Comparison of ENCODE assay signal across 8 cellular contexts in the genomic region with DNA sequence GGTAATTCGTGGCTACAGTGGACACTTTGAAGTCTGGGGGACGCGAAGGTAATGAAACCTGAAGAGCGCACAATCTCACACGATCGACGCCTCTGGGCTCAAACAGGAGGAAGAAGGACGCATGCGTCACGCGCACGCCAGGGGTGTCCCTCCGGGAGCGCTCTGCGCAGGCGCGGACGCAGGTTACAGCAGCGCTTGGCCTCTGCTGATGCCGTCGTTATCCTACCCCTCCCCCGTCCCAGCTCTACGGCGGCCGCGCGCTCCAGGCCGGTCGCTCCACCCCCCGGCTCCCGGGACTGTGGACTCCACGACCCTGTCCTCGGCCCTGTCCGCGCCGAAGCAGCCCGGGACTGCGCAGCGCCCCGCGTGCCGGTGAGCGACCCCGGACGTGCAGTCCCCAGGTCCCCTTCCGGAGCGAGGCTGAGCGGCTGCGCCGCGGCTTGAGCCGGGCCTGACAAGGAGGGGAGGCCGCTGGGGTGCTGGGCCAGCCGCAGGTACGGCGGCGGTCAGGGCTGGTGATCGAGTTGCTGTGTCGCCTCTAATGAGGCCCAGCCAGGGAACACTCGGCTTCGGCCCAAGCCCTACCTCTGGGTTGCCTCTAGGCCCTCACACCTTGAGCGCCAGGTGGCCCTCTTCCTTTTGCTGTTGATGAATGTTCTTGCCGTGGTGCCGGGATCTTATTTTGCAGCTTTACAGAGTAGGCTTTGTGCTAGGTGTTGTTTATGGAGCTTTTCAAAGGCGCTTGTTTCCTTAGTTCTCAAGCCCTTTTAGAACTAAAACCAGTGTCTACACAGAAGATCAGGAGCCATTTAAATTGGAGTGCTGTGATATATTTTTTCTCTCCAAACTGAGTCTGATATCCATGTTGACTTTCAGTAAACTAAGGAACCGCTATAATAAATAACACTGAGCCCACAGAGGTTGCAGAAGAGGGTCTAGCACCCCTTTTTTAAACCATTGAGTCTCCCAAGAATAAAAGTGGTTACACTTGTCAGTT. TPM values are rescaled to one million over a fixed set of nuclear protein-coding genes. Genes with fewer than 3 reads are reported as not detected.
DNase-seq lines count a peak whose midpoint lies in the region; ATAC-seq and TF ChIP-seq lines count a peak whose summit lies in the region.

A gene (plus strand): TSS at position 241 of the 997 bp plus-strand sequence. CDS start 3,517 bp downstream, outside the sequence.

- peak within 1 kb of the TSS; percentile 81 for H3K9ac ChIP-seq in smooth muscle cell (ENCODE audit: low read depth)

- ATAC-seq in GM18870 (IDR thresholded peaks at IDR 0.05; ENCODE audit: unreplicated experiment) (peak; percentile 90), HG03135 (IDR thresholded peaks at IDR 0.05; ENCODE audit: unreplicated experiment) (peak; percentile 97), WTC11 (peak; percentile 91)

- DNase-seq in AG04449 (ENCODE audit: low read depth, low spot score) (peak; percentile 63), NCI-H2196 (lab: John Stamatoyannopoulos, UW; ENCODE audit: unreplicated experiment) (peak; percentile 98), WTC11 (ENCODE audit: low spot score) (peak; percentile 97), cardiac fibroblast (ENCODE audit: low read depth in 2 of 2) (peak; percentile 95 to 96), iPS-NIHi7 (ENCODE audit: extremely low spot score) (peak; percentile 94), smooth muscle cell (lab: John Stamatoyannopoulos, UW; ENCODE audit: unreplicated experiment) (peak; percentile 89)

- CTCF ChIA-PET in AG04449 (lab: Yijun Ruan, JAX) (interaction anchor here (1.6 kb wide), 1 partner anchor 21 kb away, joined by 3 read pairs; no protein-coding TSS in a partner anchor), WTC11 (lab: Charles Lee) (interaction anchor here (1.0 to 1.5 kb wide), 5 partner anchors 8 to 286 kb away, joined by 3 to 6 read pairs (median 4); no protein-coding TSS in a partner anchor)

- POLR2A ChIA-PET in AG04449 (lab: Yijun Ruan, JAX) (interaction anchor here (0.5 to 0.6 kb wide), 3 partner anchors 39 to 358 kb away, joined by 3 to 4 read pairs (median 3); no protein-coding TSS in a partner anchor), WTC11 (lab: Charles Lee) (interaction anchor here (0.6 to 1.2 kb wide), 7 partner anchors 10 to 972 kb away, joined by 3 to 6 read pairs (median 3); a partner anchor contains a TSS)

- H3K36me3 Mint-ChIP-seq in WTC11: peaks cover 3% of the 10 kb centered on the region; the same call in 1 of the 2 replicates

- H3K4me1 Mint-ChIP-seq in WTC11: peaks cover 17% of the 10 kb centered on the region

- H3K4me2 ChIP-seq in smooth muscle cell: peak within 1 kb of the TSS; percentile 95

- H3K27me3 Mint-ChIP-seq in WTC11 (ENCODE audit: low read depth): peaks cover 17% of the 10 kb centered on the region

- peaks cover 6% of the 10 kb centered on the region for H4K20me1 ChIP-seq in smooth muscle cell (ENCODE audit: low read depth)

- peak within 1 kb of the TSS; percentile 82 for H3K27ac ChIP-seq in smooth muscle cell (ENCODE audit: low read depth)

- H3K27me3 ChIP-seq in smooth muscle cell (ENCODE audit: low read depth): no peaks in the 10 kb centered on the region

- H3K4me1 ChIP-seq in smooth muscle cell (ENCODE audit: low read depth): peaks cover 11% of the 10 kb centered on the region

- H3K27ac Mint-ChIP-seq in WTC11: peak within 1 kb of the TSS; percentile 98

- 2% methylated on average over 57 of the region's 66 CpGs for WGBS in smooth muscle cell (ENCODE audit: low lambda C conversion rate)

- no peaks in the 10 kb centered on the region for H3F3A ChIP-seq in smooth muscle cell (ENCODE audit: low read depth)

- no peaks in the 10 kb centered on the region for H3K9me3 ChIP-seq in smooth muscle cell (replicated peaks; ENCODE audit: low read depth)

- TF ChIP-seq CTCF in AG04449 (IDR thresholded peaks at IDR 0.05; ENCODE audit: insufficient read depth, low read length, missing control alignments) (no peak), WTC11 (IDR thresholded peaks at IDR 0.05) (no peak), cardiac fibroblast (IDR thresholded peaks at IDR 0.05; ENCODE audit: low read depth, low read length) (no peak), smooth muscle cell (IDR thresholded peaks at IDR 0.05; ENCODE audit: borderline replicate concordance, insufficient read depth, poor library complexity, severe bottlenecking) (no peak)

- no peaks in the 10 kb centered on the region for H3K36me3 ChIP-seq in smooth muscle cell (ENCODE audit: low read depth)

- no peaks in the 10 kb centered on the region for H3K9me3 Mint-ChIP-seq in WTC11

- H2AFZ ChIP-seq in smooth muscle cell (ENCODE audit: low read depth): peak within 1 kb of the TSS; percentile 90

- H3K4me3 ChIP-seq in AG04449 (ENCODE audit: low read depth, low read length): peak within 1 kb of the TSS; percentile 86
- peak within 1 kb of the TSS; percentile 69 to 85 for H3K4me3 ChIP-seq in cardiac fibroblast (replicated peaks in 1 of 2; ENCODE audit: low read depth in 2 of 2, low read length in 2 of 2)
- peak within 1 kb of the TSS; percentile 69 for H3K4me3 ChIP-seq in smooth muscle cell

- peaks cover 35% of the 10 kb centered on the region for H3K79me2 ChIP-seq in smooth muscle cell (ENCODE audit: low read depth)

- H3K4me3 Mint-ChIP-seq in WTC11: peak within 1 kb of the TSS; percentile 84

TF ChIP-seq in WTC11, 78 proteins besides CTCF, POLR2A, EP300 and RAD21 (continues in another document):
- TF ChIP-seq CREM (CRISPR knock-in tag; IDR thresholded peaks at IDR 0.05): no peak; the same call in none of the 2 replicates
- no peak for TF ChIP-seq GTF2I (CRISPR knock-in tag; conservative IDR thresholded peaks at IDR 0.05)
- TF ChIP-seq, protein P1, sequence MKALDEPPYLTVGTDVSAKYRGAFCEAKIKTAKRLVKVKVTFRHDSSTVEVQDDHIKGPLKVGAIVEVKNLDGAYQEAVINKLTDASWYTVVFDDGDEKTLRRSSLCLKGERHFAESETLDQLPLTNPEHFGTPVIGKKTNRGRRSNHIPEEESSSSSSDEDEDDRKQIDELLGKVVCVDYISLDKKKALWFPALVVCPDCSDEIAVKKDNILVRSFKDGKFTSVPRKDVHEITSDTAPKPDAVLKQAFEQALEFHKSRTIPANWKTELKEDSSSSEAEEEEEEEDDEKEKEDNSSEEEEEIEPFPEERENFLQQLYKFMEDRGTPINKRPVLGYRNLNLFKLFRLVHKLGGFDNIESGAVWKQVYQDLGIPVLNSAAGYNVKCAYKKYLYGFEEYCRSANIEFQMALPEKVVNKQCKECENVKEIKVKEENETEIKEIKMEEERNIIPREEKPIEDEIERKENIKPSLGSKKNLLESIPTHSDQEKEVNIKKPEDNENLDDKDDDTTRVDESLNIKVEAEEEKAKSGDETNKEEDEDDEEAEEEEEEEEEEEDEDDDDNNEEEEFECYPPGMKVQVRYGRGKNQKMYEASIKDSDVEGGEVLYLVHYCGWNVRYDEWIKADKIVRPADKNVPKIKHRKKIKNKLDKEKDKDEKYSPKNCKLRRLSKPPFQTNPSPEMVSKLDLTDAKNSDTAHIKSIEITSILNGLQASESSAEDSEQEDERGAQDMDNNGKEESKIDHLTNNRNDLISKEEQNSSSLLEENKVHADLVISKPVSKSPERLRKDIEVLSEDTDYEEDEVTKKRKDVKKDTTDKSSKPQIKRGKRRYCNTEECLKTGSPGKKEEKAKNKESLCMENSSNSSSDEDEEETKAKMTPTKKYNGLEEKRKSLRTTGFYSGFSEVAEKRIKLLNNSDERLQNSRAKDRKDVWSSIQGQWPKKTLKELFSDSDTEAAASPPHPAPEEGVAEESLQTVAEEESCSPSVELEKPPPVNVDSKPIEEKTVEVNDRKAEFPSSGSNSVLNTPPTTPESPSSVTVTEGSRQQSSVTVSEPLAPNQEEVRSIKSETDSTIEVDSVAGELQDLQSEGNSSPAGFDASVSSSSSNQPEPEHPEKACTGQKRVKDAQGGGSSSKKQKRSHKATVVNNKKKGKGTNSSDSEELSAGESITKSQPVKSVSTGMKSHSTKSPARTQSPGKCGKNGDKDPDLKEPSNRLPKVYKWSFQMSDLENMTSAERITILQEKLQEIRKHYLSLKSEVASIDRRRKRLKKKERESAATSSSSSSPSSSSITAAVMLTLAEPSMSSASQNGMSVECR (CRISPR knock-in tag; IDR thresholded peaks at IDR 0.05; ENCODE audit: borderline replicate concordance): peak; percentile 64; the same call in 1 of the 2 replicates
- peak; percentile 84; the same call in 1 of the 2 replicates for TF ChIP-seq TEAD1 (CRISPR knock-in tag; IDR thresholded peaks at IDR 0.05)
- no peak for TF ChIP-seq ELF4 (CRISPR knock-in tag; IDR thresholded peaks at IDR 0.05; ENCODE audit: low read depth)
- TF ChIP-seq, protein P2, sequence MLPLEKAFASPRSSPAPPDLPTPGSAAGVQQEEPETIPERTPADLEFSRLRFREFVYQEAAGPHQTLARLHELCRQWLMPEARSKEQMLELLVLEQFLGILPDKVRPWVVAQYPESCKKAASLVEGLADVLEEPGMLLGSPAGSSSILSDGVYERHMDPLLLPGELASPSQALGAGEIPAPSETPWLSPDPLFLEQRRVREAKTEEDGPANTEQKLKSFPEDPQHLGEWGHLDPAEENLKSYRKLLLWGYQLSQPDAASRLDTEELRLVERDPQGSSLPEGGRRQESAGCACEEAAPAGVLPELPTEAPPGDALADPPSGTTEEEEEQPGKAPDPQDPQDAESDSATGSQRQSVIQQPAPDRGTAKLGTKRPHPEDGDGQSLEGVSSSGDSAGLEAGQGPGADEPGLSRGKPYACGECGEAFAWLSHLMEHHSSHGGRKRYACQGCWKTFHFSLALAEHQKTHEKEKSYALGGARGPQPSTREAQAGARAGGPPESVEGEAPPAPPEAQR (CRISPR knock-in tag; IDR thresholded peaks at IDR 0.05): no peak
- peak; percentile 95 for TF ChIP-seq ZNF232 (CRISPR knock-in tag; IDR thresholded peaks at IDR 0.05)
- TF ChIP-seq, protein P3, sequence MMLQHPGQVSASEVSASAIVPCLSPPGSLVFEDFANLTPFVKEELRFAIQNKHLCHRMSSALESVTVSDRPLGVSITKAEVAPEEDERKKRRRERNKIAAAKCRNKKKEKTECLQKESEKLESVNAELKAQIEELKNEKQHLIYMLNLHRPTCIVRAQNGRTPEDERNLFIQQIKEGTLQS (CRISPR knock-in tag; conservative IDR thresholded peaks at IDR 0.05): no peak
- peak; percentile 56; the same call in 1 of the 2 replicates for TF ChIP-seq ZNF263 (CRISPR knock-in tag; IDR thresholded peaks at IDR 0.05; ENCODE audit: low read depth)
- TF ChIP-seq TEAD4 (CRISPR knock-in tag; IDR thresholded peaks at IDR 0.05): no peak; the same call in 1 of the 2 replicates
- TF ChIP-seq OVOL2 (CRISPR knock-in tag; IDR thresholded peaks at IDR 0.05; ENCODE audit: borderline replicate concordance): no peak

RNA-seq across cellular contexts. Expression of the gene that starts here (rescaled TPM):
- 27.3 to 32.9 TPM (median 31.0 TPM) in 3 replicates for total RNA-seq in WTC11 (2021)
- total RNA-seq in smooth muscle cell: 107 and 132 TPM in 2 replicates
- 22.0 and 27.9 TPM in 2 replicates for polyA plus RNA-seq in smooth muscle cell

Comparison
In these comparisons a context has a peak if more than half of its experiments do, and no peak if none do; other contexts are left out.
1. Peak in every context shown above with its lines: DNase-seq, ATAC-seq, H3K4me3 ChIP-seq and H3K27ac ChIP-seq.